In the genomic region with DNA sequence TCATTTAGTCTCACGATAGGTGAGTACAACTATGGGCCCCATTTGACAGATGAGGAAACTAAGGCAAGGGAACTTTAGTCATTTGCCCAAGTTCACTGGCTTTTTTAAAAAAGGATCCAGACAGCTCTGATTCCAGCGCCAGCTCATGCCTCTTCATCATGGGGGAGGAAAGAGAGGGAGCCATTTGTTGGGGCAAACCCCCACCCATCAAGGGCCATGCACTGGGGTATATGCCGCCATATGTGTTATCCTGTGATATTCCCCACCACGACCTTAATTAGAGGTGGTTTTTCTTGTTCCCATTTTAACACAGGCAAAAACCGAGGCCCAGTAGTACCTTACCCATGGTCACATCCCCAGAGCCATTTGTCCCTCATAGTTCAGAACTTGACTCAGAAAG, we compare ENCODE assay signal across 10 cellular contexts. TPM values are rescaled to one million over a fixed set of nuclear protein-coding genes. Genes with fewer than 3 reads are reported as not detected.
A peak's percentile ranks its signal among the peaks of the same experiment; 100 is the strongest.
DNase-seq lines count a peak whose midpoint lies in the region; ATAC-seq and TF ChIP-seq lines count a peak whose summit lies in the region.
"Had no signal": no experiment of that assay in that cellular context is flagged by ENCODE, and none has a peak within 500 bp of the region (broad histone marks: within the 10 kb centered on the region; RNA-seq: fewer than 3 reads in every experiment).

No MANE protein-coding gene starts in this region.

- H3K4me3 ChIP-seq in body of pancreas: no peak overlapping the region
- peak overlapping the region in 1 of 2 donors; percentile 38 for H3K4me3 ChIP-seq in muscle layer of duodenum (ENCODE audit: low read depth in 1 of 2, low read length in 2 of 2)
- no peak overlapping the region for H3K4me3 ChIP-seq in suprapubic skin
- H3K4me3 ChIP-seq in mucosa of descending colon: no peak overlapping the region
- no peak overlapping the region for H3K4me3 ChIP-seq in lower leg skin (ENCODE audit: low read depth, poor library complexity, severe bottlenecking)

- no peak for TF ChIP-seq EP300 in suprapubic skin (IDR thresholded peaks at IDR 0.05)

- H3K27ac ChIP-seq in body of pancreas (peak overlapping the region; percentile 23 to 66 (median 52)), muscle layer of duodenum (ENCODE audit: low read length) (peak overlapping the region; percentile 74), suprapubic skin (peak overlapping the region; percentile 69)

- peaks cover 18% of the 10 kb centered on the region for H3K36me3 Mint-ChIP-seq in T-helper 2 cell treated with Interferon-gamma antibody and Interleukin-4, amounts not matched to agents 5 μg/mL and 100 μg/mL, for 36 hours (ENCODE audit: low read depth)

- TF ChIP-seq POLR2A in body of pancreas (IDR thresholded peaks at IDR 0.05) (no peak), suprapubic skin (IDR thresholded peaks at IDR 0.05) (no peak), lower leg skin (IDR thresholded peaks at IDR 0.05) (no peak)

- ATAC-seq in body of pancreas: no peak
- ATAC-seq in mucosa of descending colon: no peak

- no peaks in the 10 kb centered on the region for H3K9me3 ChIP-seq in body of pancreas
- H3K9me3 ChIP-seq in muscle layer of duodenum (ENCODE audit: control insufficient read depth in 1 of 2, low read length in 2 of 2): no peaks in the 10 kb centered on the region
- H3K9me3 ChIP-seq in suprapubic skin: no peaks in the 10 kb centered on the region
- no peaks in the 10 kb centered on the region for H3K9me3 ChIP-seq in mucosa of descending colon

- intact Hi-C loops in body of pancreas (cut with DNase I): loop anchor here (10.0 kb wide), 1 partner anchor 395 kb away; the partner anchor contains the start of genes BCS1L and ZNF142
- intact Hi-C loops in mucosa of descending colon (cut with DNase I, micrococcal nuclease): no loop called here
- intact Hi-C loops in lower leg skin (cut with DNase I; ENCODE audit: low total_unique reads): loop anchor here (10.0 kb wide), 1 partner anchor 75 kb away; no protein-coding TSS in a partner anchor

- WGBS in body of pancreas, 2 donors: 71 to 81% methylated on average over 5 of the region's 5 CpGs
- 93% methylated on average over 5 of the region's 5 CpGs for WGBS in suprapubic skin
- WGBS in lower leg skin, 2 donors: 84 to 89% methylated on average over 5 of the region's 5 CpGs

- peaks cover 17% of the 10 kb centered on the region for H3K4me1 Mint-ChIP-seq in T-helper 2 cell treated with Interferon-gamma antibody and Interleukin-4, amounts not matched to agents 5 μg/mL and 100 μg/mL, for 36 hours (ENCODE audit: low read depth)

- H3K27me3 ChIP-seq in body of pancreas (no peaks in the 10 kb centered on the region), muscle layer of duodenum (ENCODE audit: low read depth, low read length) (no peaks in the 10 kb centered on the region), suprapubic skin (no peaks in the 10 kb centered on the region)

- TF ChIP-seq CTCF in body of pancreas (IDR thresholded peaks at IDR 0.05) (no peak), suprapubic skin (IDR thresholded peaks at IDR 0.05) (no peak), mucosa of descending colon (IDR thresholded peaks at IDR 0.05) (no peak), lower leg skin (IDR thresholded peaks at IDR 0.05) (no peak)

- H3K27ac Mint-ChIP-seq in T-helper 2 cell treated with Interferon-gamma antibody and Interleukin-4, amounts not matched to agents 5 μg/mL and 100 μg/mL, for 36 hours: peak overlapping the region; percentile 34

- DNase-seq in T-helper 2 cell treated with Interferon-gamma antibody and Interleukin-4, amounts not matched to agents 5 μg/mL and 100 μg/mL, for 36 hours (ENCODE audit: low spot score): no peak
- DNase-seq in T-helper 2 cell (no peak), body of pancreas (no peak), suprapubic skin (ENCODE audit: low spot score in 2 of 2) (peak in 1 of 2 donors; percentile 25), mucosa of descending colon (no peak), NAMALWA (ENCODE audit: low spot score) (no peak), lower leg skin (ENCODE audit: low spot score in 2 of 2) (no peak)
- DNase-seq: 8988T, NCI-H1105 had no signal

- H3K36me3 ChIP-seq in body of pancreas (replicated peaks in 1 of 2; ENCODE audit: insufficient read depth in 1 of 2, low read depth in 2 of 2): peaks cover 0 to 3% of the 10 kb centered on the region in 2 donors
- peaks cover 14 to 27% of the 10 kb centered on the region in 2 donors for H3K36me3 ChIP-seq in muscle layer of duodenum (ENCODE audit: control insufficient read depth in 1 of 2, insufficient read depth in 2 of 2, low read length in 2 of 2)
- H3K36me3 ChIP-seq in suprapubic skin: peaks cover 40% of the 10 kb centered on the region
- H3K36me3 ChIP-seq in mucosa of descending colon (ENCODE audit: low read depth): no peaks in the 10 kb centered on the region

- H3K4me1 ChIP-seq in body of pancreas (peaks cover 39% of the 10 kb centered on the region), muscle layer of duodenum (ENCODE audit: control insufficient read depth in 1 of 2, insufficient read depth in 2 of 2, low read length in 2 of 2) (peaks cover 44 to 65% of the 10 kb centered on the region in 2 donors), suprapubic skin (peaks cover 44% of the 10 kb centered on the region), mucosa of descending colon (ENCODE audit: low read depth) (peaks cover 46% of the 10 kb centered on the region)

- no peaks in the 10 kb centered on the region for H3K9me3 Mint-ChIP-seq in T-helper 2 cell treated with Interferon-gamma antibody and Interleukin-4, amounts not matched to agents 5 μg/mL and 100 μg/mL, for 36 hours

- no peak overlapping the region for H3K4me3 Mint-ChIP-seq in T-helper 2 cell treated with Interferon-gamma antibody and Interleukin-4, amounts not matched to agents 5 μg/mL and 100 μg/mL, for 36 hours

- no peaks in the 10 kb centered on the region for H3K27me3 Mint-ChIP-seq in T-helper 2 cell treated with Interferon-gamma antibody and Interleukin-4, amounts not matched to agents 5 μg/mL and 100 μg/mL, for 36 hours (ENCODE audit: low read depth)

RNA-seq across cellular contexts. Expression of gene GPBAR1, which starts 0.6 kb away (rescaled TPM):
- 10 to 100 TPM in 1 of 2 donors, 1 to 10 TPM in 1; 3.1 to 90.3 TPM for total RNA-seq in body of pancreas
- 1 to 10 TPM in 2 of 4 donors, under 1 TPM in 1, not detected in 1; 0.98 to 2.0 (median 1.6) TPM for total RNA-seq in suprapubic skin
- 1 to 10 TPM in 2 of 3 donors, under 1 TPM in 1; 0.64 to 3.7 (median 3.3) TPM for total RNA-seq in mucosa of descending colon
- 1 to 10 TPM in 3 of 4 donors, under 1 TPM in 1; 0.34 to 1.7 (median 1.4) TPM for total RNA-seq in lower leg skin

RNA-seq across cellular contexts. Expression of gene AAMP, which starts 9.8 kb away (rescaled TPM):
- total RNA-seq in body of pancreas: 100 to 1,000 TPM in 1 of 2 donors, 10 to 100 TPM in 1; 61.5 to 114 TPM
- 100 to 1,000 TPM; 103 to 154 (median 144) TPM for total RNA-seq in suprapubic skin
- 10 to 100 TPM; 80.2 to 97.0 (median 94.1) TPM for total RNA-seq in mucosa of descending colon
- 100 to 1,000 TPM; 142 to 171 (median 151) TPM for total RNA-seq in lower leg skin

RNA-seq across cellular contexts. Expression of gene PNKD, which starts 10.2 kb away (rescaled TPM):
- total RNA-seq in body of pancreas: 10 to 100 TPM; 17.1 to 21.3 TPM
- 10 to 100 TPM; 33.4 to 66.4 (median 49.4) TPM for total RNA-seq in suprapubic skin
- 100 to 1,000 TPM in 1 of 3 donors, 10 to 100 TPM in 2; 77.1 to 101 (median 92.1) TPM for total RNA-seq in mucosa of descending colon
- 10 to 100 TPM; 26.6 to 60.6 (median 43.3) TPM for total RNA-seq in lower leg skin

RNA-seq across cellular contexts. Expression of gene TMBIM1, which starts 32.1 kb away (rescaled TPM):
- total RNA-seq in body of pancreas (100 to 1,000 TPM; 125 to 148 TPM), suprapubic skin (100 to 1,000 TPM; 234 to 370 (median 319) TPM), mucosa of descending colon (100 to 1,000 TPM; 201 to 464 (median 319) TPM), lower leg skin (100 to 1,000 TPM; 205 to 318 (median 287) TPM)

RNA-seq across cellular contexts. Expression of gene ARPC2, which starts 43.2 kb away (rescaled TPM):
- 10 to 100 TPM; 68.6 to 96.2 TPM for total RNA-seq in body of pancreas
- 100 to 1,000 TPM; 267 to 384 (median 275) TPM for total RNA-seq in suprapubic skin
- total RNA-seq in mucosa of descending colon: 100 to 1,000 TPM; 262 to 322 (median 313) TPM
- total RNA-seq in lower leg skin: 100 to 1,000 TPM; 233 to 344 (median 300) TPM

Comparison
In these comparisons a context has a peak if more than half of its experiments do, and no peak if none do; other contexts are left out.
1. intact Hi-C loops: an anchor here in body of pancreas (10.0 kb wide) and lower leg skin (10.0 kb wide); none called in mucosa of descending colon.